Comparison of ENCODE assay signal across 8 cellular contexts in genomic region chr4:77358315-77358928, GRCh38.
DNase-seq lines count a peak whose midpoint lies in the region; ATAC-seq and TF ChIP-seq lines count a peak whose summit lies in the region.

No MANE protein-coding gene starts in this region.

- no peak overlapping the region for H3K27ac Mint-ChIP-seq in activated T-helper 17 cell treated with anti-CD3 and anti-CD28 coated beads, Interleukin-2, amount 50 U/mL, for 72 hours

- no peaks in the 10 kb centered on the region for H3K36me3 Mint-ChIP-seq in activated T-helper 17 cell treated with anti-CD3 and anti-CD28 coated beads, Interleukin-2, amount 50 U/mL, for 72 hours (ENCODE audit: low read depth)

- ATAC-seq in activated T-helper 17 cell treated with anti-CD3 and anti-CD28 coated beads, Interleukin-2, amount 50 U/mL, for 72 hours (replicated peaks): peak; percentile 52
- ATAC-seq in right cardiac atrium (peak; percentile 46 to 59), HG03439 (IDR thresholded peaks at IDR 0.05; ENCODE audit: unreplicated experiment) (no peak), GM21786 (IDR thresholded peaks at IDR 0.05; ENCODE audit: unreplicated experiment) (no peak)
- peak; percentile 40 for ATAC-seq in stimulated activated naive CD8-positive, alpha-beta T cell treated with anti-CD3 and anti-CD28 coated beads, Interleukin-15, Interleukin-2, amounts not matched to agents 100 U/mL and 50 U/mL, for 24 hours

- no peaks in the 10 kb centered on the region for H3K4me1 Mint-ChIP-seq in activated T-helper 17 cell treated with anti-CD3 and anti-CD28 coated beads, Interleukin-2, amount 50 U/mL, for 72 hours

- peak; percentile 76 for DNase-seq in AG20443 (ENCODE audit: low spot score)
- DNase-seq in LNCaP clone FGC (ENCODE audit: low read depth): peak; percentile 3
- no peak for DNase-seq in right cardiac atrium
- no peak for DNase-seq in stimulated activated naive CD8-positive, alpha-beta T cell treated with anti-CD3 and anti-CD28 coated beads, Interleukin-15, Interleukin-2, amounts not matched to agents 100 U/mL and 50 U/mL, for 24 hours

- H3K9me3 ChIP-seq in right cardiac atrium (ENCODE audit: control insufficient read depth, low read length): no peaks in the 10 kb centered on the region

- no peaks in the 10 kb centered on the region for H3K4me1 ChIP-seq in right cardiac atrium (ENCODE audit: control insufficient read depth, insufficient read depth, low read length)

- H3K4me3 ChIP-seq in LNCaP clone FGC (ENCODE audit: low read depth, low read length) (no peak overlapping the region), right cardiac atrium (ENCODE audit: low read length) (no peak overlapping the region)

- peaks cover 7% of the 10 kb centered on the region for H3K27me3 Mint-ChIP-seq in activated T-helper 17 cell treated with anti-CD3 and anti-CD28 coated beads, Interleukin-2, amount 50 U/mL, for 72 hours

- TF ChIP-seq CTCF in GM12874 (IDR thresholded peaks at IDR 0.05; ENCODE audit: insufficient read depth, low read depth, low read length) (peak; percentile 57; the same call in 1 of the 2 replicates), LNCaP clone FGC (IDR thresholded peaks at IDR 0.05; ENCODE audit: control insufficient read depth, extremely low read depth, insufficient read depth) (peak; percentile 79)

- no peaks in the 10 kb centered on the region for H3K27me3 ChIP-seq in right cardiac atrium (ENCODE audit: control insufficient read depth, insufficient read depth)

- H3K4me3 Mint-ChIP-seq in activated T-helper 17 cell treated with anti-CD3 and anti-CD28 coated beads, Interleukin-2, amount 50 U/mL, for 72 hours: no peak overlapping the region

- WGBS in right cardiac atrium: 85% methylated on average over 2 of the region's 2 CpGs

- intact Hi-C loops in right cardiac atrium (cut with DNase I): loop anchor here (5.0 kb wide), 1 partner anchor 116 kb away; no protein-coding TSS in a partner anchor

- H3K9me3 Mint-ChIP-seq in activated T-helper 17 cell treated with anti-CD3 and anti-CD28 coated beads, Interleukin-2, amount 50 U/mL, for 72 hours: no peaks in the 10 kb centered on the region

- no peak overlapping the region for H3K27ac ChIP-seq in right cardiac atrium (ENCODE audit: low read length)

Comparison
In these comparisons a context has a peak if more than half of its experiments do, and no peak if none do; other contexts are left out.
1. DNase-seq: peak in AG20443 (single experiment) and LNCaP clone FGC (single experiment); none in right cardiac atrium (0 of 3) and stimulated activated naive CD8-positive, alpha-beta T cell treated with anti-CD3 and anti-CD28 coated beads, Interleukin-15, Interleukin-2, amounts not matched to agents 100 U/mL and 50 U/mL, for 24 hours (single experiment).
2. ATAC-seq: peak in activated T-helper 17 cell treated with anti-CD3 and anti-CD28 coated beads, Interleukin-2, amount 50 U/mL, for 72 hours (single experiment), right cardiac atrium (2 of 2) and stimulated activated naive CD8-positive, alpha-beta T cell treated with anti-CD3 and anti-CD28 coated beads, Interleukin-15, Interleukin-2, amounts not matched to agents 100 U/mL and 50 U/mL, for 24 hours (single experiment); none in HG03439 (single experiment) and GM21786 (single experiment).